ENCODE assay signal across 8 cellular contexts in genomic region chr17:59839646-59840328, GRCh38. TPM values are rescaled to one million over a fixed set of nuclear protein-coding genes. Genes with fewer than 3 reads are reported as not detected.
DNase-seq lines count a peak whose midpoint lies in the region; ATAC-seq and TF ChIP-seq lines count a peak whose summit lies in the region.

No MANE protein-coding gene starts in this region.

- no peaks in the 10 kb centered on the region for H3K27me3 Mint-ChIP-seq in effector memory CD8-positive, alpha-beta T cell

- H3K4me2 ChIP-seq in OCI-LY3 (ENCODE audit: low read length), result peak overlapping the region; percentile 75

- H3K4me1 ChIP-seq in OCI-LY3 (ENCODE audit: low read length) (peaks cover 48% of the 10 kb centered on the region), neuron (ENCODE audit: insufficient read depth, low read length) (peaks cover 12% of the 10 kb centered on the region)

- H3K9ac ChIP-seq in OCI-LY3 (ENCODE audit: low read length), result peak overlapping the region; percentile 99

- ATAC-seq in effector memory CD8-positive, alpha-beta T cell (replicated peaks), result no peak
- no peak for ATAC-seq in GM19395 (IDR thresholded peaks at IDR 0.05; ENCODE audit: unreplicated experiment)

- peak; percentile 36 for DNase-seq in Daoy (ENCODE audit: low read depth)
- no peak for DNase-seq in effector memory CD8-positive, alpha-beta T cell
- DNase-seq in T-helper 9 cell, result no peak
- DNase-seq in COLO668 (lab: John Stamatoyannopoulos, UW; ENCODE audit: unreplicated experiment), result no peak
- DNase-seq in NCI-H82 (lab: John Stamatoyannopoulos, UW), result no peak

- no peaks in the 10 kb centered on the region for H3K9me3 Mint-ChIP-seq in effector memory CD8-positive, alpha-beta T cell

- H3K9me3 ChIP-seq in OCI-LY3 (ENCODE audit: insufficient read depth, low read length), result no peaks in the 10 kb centered on the region
- no peaks in the 10 kb centered on the region for H3K9me3 ChIP-seq in neuron (ENCODE audit: low read length)

- H3K36me3 Mint-ChIP-seq in effector memory CD8-positive, alpha-beta T cell (ENCODE audit: insufficient read depth), result peaks cover 68% of the 10 kb centered on the region

- peaks cover 50% of the 10 kb centered on the region in 2 donors for H3K4me1 Mint-ChIP-seq in effector memory CD8-positive, alpha-beta T cell (ENCODE audit: low read depth in 2 of 2)

- H3K4me3 ChIP-seq in OCI-LY3 (ENCODE audit: low read length), result peak overlapping the region; percentile 96
- H3K4me3 ChIP-seq in neuron (ENCODE audit: low read length), result peak overlapping the region; percentile 97

- peaks cover 48% of the 10 kb centered on the region for H3K79me2 ChIP-seq in OCI-LY3 (ENCODE audit: low read length)

- H3K36me3 ChIP-seq in OCI-LY3 (replicated peaks; ENCODE audit: low read depth, low read length), result peaks cover 36% of the 10 kb centered on the region
- H3K36me3 ChIP-seq in neuron (ENCODE audit: insufficient read depth, low read length), result peaks cover 21% of the 10 kb centered on the region

- H2AFZ ChIP-seq in OCI-LY3 (ENCODE audit: low read depth, low read length) (no peak overlapping the region), neuron (ENCODE audit: low read depth, low read length) (no peak overlapping the region)

- H3K27me3 ChIP-seq in OCI-LY3 (ENCODE audit: low read depth, low read length) (peaks cover 14% of the 10 kb centered on the region; the same call in 1 of the 2 replicates), neuron (ENCODE audit: insufficient read depth, low read length) (no peaks in the 10 kb centered on the region)

- H3K27ac ChIP-seq in OCI-LY3 (ENCODE audit: low read length), result peak overlapping the region; percentile 99

- peak overlapping the region; percentile 98 to 99 for H3K27ac Mint-ChIP-seq in effector memory CD8-positive, alpha-beta T cell

- peaks cover 29% of the 10 kb centered on the region for H4K20me1 ChIP-seq in OCI-LY3 (ENCODE audit: insufficient read depth, low read length)

- TF ChIP-seq CTCF in OCI-LY3 (IDR thresholded peaks at IDR 0.05; ENCODE audit: low read depth, low read length), result no peak

- peak overlapping the region; percentile 99 to 100 for H3K4me3 Mint-ChIP-seq in effector memory CD8-positive, alpha-beta T cell

RNA-seq across cellular contexts. Expression of gene TUBD1, which starts 53.0 kb away (rescaled TPM):
- total RNA-seq in Daoy (2014; rRNA removed; shearing (Covaris generic)), result 16.4 and 19.8 TPM in 2 replicates

RNA-seq across cellular contexts. Expression of gene RPS6KB1, which starts 53.1 kb away (rescaled TPM):
- total RNA-seq in Daoy (2014; rRNA removed; shearing (Covaris generic)), result 14.4 and 16.1 TPM in 2 replicates
